ENCODE assay signal across 14 cellular contexts in genomic region chr9:134693641-134694367, GRCh38.
"Had no signal": no experiment of that assay in that cellular context is flagged by ENCODE, and none has a peak within 500 bp of the region (broad histone marks: within the 10 kb centered on the region; RNA-seq: fewer than 3 reads in every experiment).

No MANE protein-coding gene starts in this region.

- H3K4me3 Mint-ChIP-seq: activated T-cell treated with anti-CD3 and anti-CD28 coated beads, Interleukin-2, amount 50 U/mL, for 72 hours; natural killer cell had no signal

- H3K4me1 ChIP-seq: foreskin keratinocyte had no signal

- H3K27ac Mint-ChIP-seq: activated T-cell treated with anti-CD3 and anti-CD28 coated beads, Interleukin-2, amount 50 U/mL, for 72 hours; natural killer cell had no signal

- ATAC-seq: activated T-cell treated with anti-CD3 and anti-CD28 coated beads, Interleukin-2, amount 50 U/mL, for 72 hours; foreskin keratinocyte; heart left ventricle; natural killer cell had no signal

- H3K4me3 ChIP-seq: ascending aorta, heart left ventricle, tibial artery, vagina had no signal

- DNase-seq: activated CD4-positive, alpha-beta T cell treated with anti-CD3 and anti-CD28 coated beads for 1 hour; activated CD4-positive, alpha-beta T cell treated with anti-CD3 and anti-CD28 coated beads, Interleukin-2, amount 50 U/mL, for 48 hours; activated T-cell treated with anti-CD3 and anti-CD28 coated beads, Interleukin-2, amount 50 U/mL, for 72 hours; foreskin keratinocyte; natural killer cell; stimulated activated CD4-positive, alpha-beta T cell treated with anti-CD3 and anti-CD28 coated beads, Interleukin-4, amount 100 ng/mL, for 4 hours; T-helper 9 cell had no signal

- H3K9me3 Mint-ChIP-seq: activated T-cell treated with anti-CD3 and anti-CD28 coated beads, Interleukin-2, amount 50 U/mL, for 72 hours; natural killer cell had no signal

- H3K4me1 Mint-ChIP-seq: natural killer cell had no signal

- H3K9me3 ChIP-seq: ascending aorta, heart left ventricle, tibial artery, vagina had no signal

- H3K27me3 ChIP-seq: ascending aorta, foreskin keratinocyte, heart left ventricle, tibial artery, vagina had no signal

- FAIRE-seq: colon, endothelial cell of umbilical vein, keratinocyte had no signal

- H3K27ac ChIP-seq: ascending aorta, foreskin keratinocyte, heart left ventricle had no signal

- H3K36me3 Mint-ChIP-seq: natural killer cell had no signal
